In the genomic region with DNA sequence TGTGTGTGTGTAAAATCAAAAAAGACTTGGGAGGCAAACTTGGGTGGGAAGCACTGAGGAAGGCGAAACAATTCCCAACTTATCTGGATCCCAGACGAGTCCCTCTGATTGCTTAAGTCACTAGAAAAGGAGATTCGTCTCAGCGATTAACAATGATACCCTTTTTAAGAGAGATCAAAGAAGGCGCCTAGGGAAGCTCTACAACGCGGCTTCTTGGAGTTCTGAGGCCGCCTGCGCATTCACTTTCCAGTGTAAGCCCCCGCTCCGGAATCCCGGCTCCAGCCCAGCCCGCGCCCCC, we compare ENCODE assay signal across 9 cellular contexts. TPM values are rescaled to one million over a fixed set of nuclear protein-coding genes. Genes with fewer than 3 reads are reported as not detected.
DNase-seq lines count a peak whose midpoint lies in the region; ATAC-seq and TF ChIP-seq lines count a peak whose summit lies in the region.
"Had no signal": no experiment of that assay in that cellular context is flagged by ENCODE, and none has a peak within 500 bp of the region (broad histone marks: within the 10 kb centered on the region; RNA-seq: fewer than 3 reads in every experiment).

No MANE protein-coding gene starts in this region.

- H3K4me3 Mint-ChIP-seq in osteocyte (ENCODE audit: unreplicated experiment), result no peak overlapping the region

- intact Hi-C loops in HCT116 (cut with micrococcal nuclease), result loop anchor here (10.0 kb wide), 1 partner anchor 348 kb away; no protein-coding TSS in a partner anchor

- ATAC-seq in HCT116, result no peak

- no peaks in the 10 kb centered on the region for H3K9me2 ChIP-seq in HCT116 (ENCODE audit: insufficient read depth)

- H3K4me1 ChIP-seq in HCT116 (ENCODE audit: control insufficient read depth in 1 of 2, insufficient read depth in 2 of 2, low read length in 2 of 2) (peaks cover 0 to 17% of the 10 kb centered on the region in 2 experiments; a peak in 2 of 4 replicates), iPS DF 6.9 (ENCODE audit: control insufficient read depth, insufficient read depth, low read length) (no peaks in the 10 kb centered on the region)

- H3K27ac ChIP-seq in HCT116 (ENCODE audit: low read depth, low read length) (no peak overlapping the region), SK-N-MC (no peak overlapping the region), iPS DF 6.9 (ENCODE audit: low read length) (no peak overlapping the region)
- H3K27ac ChIP-seq: PC-9 had no signal

- H3K4me1 Mint-ChIP-seq in osteocyte (ENCODE audit: unreplicated experiment), result peaks cover 22% of the 10 kb centered on the region

- POLR2A ChIA-PET in HCT116 (lab: Charles Lee), result interaction anchor here (2.4 kb wide), 1 partner anchor 10 kb away, joined by 6 read pairs; no protein-coding TSS in a partner anchor

- no CpG with 5 or more reads among the region's 14 CpGs for WGBS in iPS DF 6.9 (ENCODE audit: insufficient coverage, insufficient read length)

- no peak for TF ChIP-seq POLR2A in HCT116 (IDR thresholded peaks at IDR 0.05; ENCODE audit: borderline replicate concordance, extremely low read depth, insufficient read depth, insufficient read length)

- H3K9me3 ChIP-seq in HCT116 (ENCODE audit: control insufficient read depth in 1 of 2, insufficient read depth in 1 of 2, low read depth in 1 of 2, low read length in 2 of 2) (no peaks in the 10 kb centered on the region), SK-N-MC (ENCODE audit: low read depth, low read length) (no peaks in the 10 kb centered on the region), iPS DF 6.9 (ENCODE audit: control insufficient read depth, insufficient read depth, low read length) (no peaks in the 10 kb centered on the region)

- DNase-seq in HCT116 (ENCODE audit: low read depth, low spot score), result no peak
- DNase-seq in SK-N-MC (ENCODE audit: low read depth, low spot score), result no peak
- no peak for DNase-seq in iPS DF 6.9 (ENCODE audit: low read depth, low spot score)
- no peak for DNase-seq in skeletal muscle cell (ENCODE audit: low read depth)
- no peak for DNase-seq in osteocyte (ENCODE audit: extremely low spot score, unreplicated experiment)
- no peak for DNase-seq in midbrain (lab: John Stamatoyannopoulos, UW)
- DNase-seq in kidney glomerular epithelial cell (lab: John Stamatoyannopoulos, UW), result no peak
- no peak for DNase-seq in NCI-H526 (lab: John Stamatoyannopoulos, UW)
- DNase-seq: PC-9 had no signal

- H3K9ac ChIP-seq in HCT116 (ENCODE audit: low read length) (no peak overlapping the region), SK-N-MC (ENCODE audit: insufficient read length) (no peak overlapping the region)

- H3K9me3 Mint-ChIP-seq in osteocyte (ENCODE audit: unreplicated experiment), result peaks cover 4% of the 10 kb centered on the region

- no TSS peak for BruUV-seq in HCT116 (replicated peaks; lab: Mats Ljungman, UMichigan)

- H3K27me3 Mint-ChIP-seq in osteocyte (ENCODE audit: unreplicated experiment), result peaks cover 85% of the 10 kb centered on the region

- H2AFZ ChIP-seq in HCT116 (ENCODE audit: low read depth, low read length, poor library complexity, severe bottlenecking), result no peak overlapping the region
- H2AFZ ChIP-seq: PC-9 had no signal

- TF ChIP-seq RAD21 in HCT116 (IDR thresholded peaks at IDR 0.05; ENCODE audit: low read depth), result no peak

- H3K27me3 ChIP-seq in HCT116 (ENCODE audit: insufficient read depth, low read length) (peaks cover 5% of the 10 kb centered on the region; the same call in 1 of the 2 replicates), iPS DF 6.9 (ENCODE audit: control insufficient read depth, insufficient read depth, low read length) (peaks cover 59% of the 10 kb centered on the region)

- H3K36me3 ChIP-seq in HCT116 (ENCODE audit: control insufficient read depth in 1 of 2, insufficient read depth in 2 of 2, low read length in 2 of 2) (no peaks in the 10 kb centered on the region), SK-N-MC (ENCODE audit: insufficient read depth, low read length) (no peaks in the 10 kb centered on the region), iPS DF 6.9 (ENCODE audit: control insufficient read depth, insufficient read depth, low read length) (no peaks in the 10 kb centered on the region)

- H3K36me3 Mint-ChIP-seq in osteocyte (ENCODE audit: unreplicated experiment), result peaks cover 2% of the 10 kb centered on the region

- peak overlapping the region; percentile 81 for H3K4me2 ChIP-seq in HCT116 (ENCODE audit: low read length)
- H3K4me2 ChIP-seq: PC-9 had no signal

- RAD21 ChIA-PET in HCT116 (lab: Charles Lee; ENCODE audit: low non-redundant PET in 1 of 2, low total read pairs in 2 of 2, uncharacterized antibody in 2 of 2, unreplicated experiment in 2 of 2), result no interaction called here

- H3K27ac Mint-ChIP-seq in osteocyte (ENCODE audit: unreplicated experiment), result no peak overlapping the region

- TF ChIP-seq CTCF in HCT116 (IDR thresholded peaks at IDR 0.05 in 2 of 3, conservative IDR thresholded peaks at IDR 0.05 in 1 of 3; ENCODE audit: borderline replicate concordance in 1 of 3, insufficient read depth in 1 of 3, low read depth in 2 of 3, low read length in 2 of 3), result no peak
- no peak for TF ChIP-seq CTCF in osteocyte (IDR thresholded peaks at IDR 0.05)

- H4K20me1 ChIP-seq in HCT116 (ENCODE audit: insufficient read depth), result no peaks in the 10 kb centered on the region

- H3K4me3 ChIP-seq in HCT116 (replicated peaks in 1 of 2; ENCODE audit: low read depth in 1 of 2, low read length in 2 of 2) (peak overlapping the region; percentile 49 to 61), SK-N-MC (peak overlapping the region; percentile 80), iPS DF 6.9 (ENCODE audit: low read length) (peak overlapping the region; percentile 5; the same call in 1 of the 2 replicates), skeletal muscle cell (ENCODE audit: low read depth, low read length) (peak overlapping the region; percentile 49)
- H3K4me3 ChIP-seq: PC-9 had no signal

- CTCF ChIA-PET in HCT116 (lab: Charles Lee), result interaction anchor here (2.4 kb wide), 1 partner anchor 8 kb away, joined by 13 read pairs; the partner anchor contains the start of gene TBX18

- H3K79me2 ChIP-seq in HCT116 (ENCODE audit: insufficient read depth, low read length), result no peaks in the 10 kb centered on the region

TF ChIP-seq in HCT116, 20 proteins besides CTCF, POLR2A, EP300 and RAD21:
- TF ChIP-seq, protein P1, sequence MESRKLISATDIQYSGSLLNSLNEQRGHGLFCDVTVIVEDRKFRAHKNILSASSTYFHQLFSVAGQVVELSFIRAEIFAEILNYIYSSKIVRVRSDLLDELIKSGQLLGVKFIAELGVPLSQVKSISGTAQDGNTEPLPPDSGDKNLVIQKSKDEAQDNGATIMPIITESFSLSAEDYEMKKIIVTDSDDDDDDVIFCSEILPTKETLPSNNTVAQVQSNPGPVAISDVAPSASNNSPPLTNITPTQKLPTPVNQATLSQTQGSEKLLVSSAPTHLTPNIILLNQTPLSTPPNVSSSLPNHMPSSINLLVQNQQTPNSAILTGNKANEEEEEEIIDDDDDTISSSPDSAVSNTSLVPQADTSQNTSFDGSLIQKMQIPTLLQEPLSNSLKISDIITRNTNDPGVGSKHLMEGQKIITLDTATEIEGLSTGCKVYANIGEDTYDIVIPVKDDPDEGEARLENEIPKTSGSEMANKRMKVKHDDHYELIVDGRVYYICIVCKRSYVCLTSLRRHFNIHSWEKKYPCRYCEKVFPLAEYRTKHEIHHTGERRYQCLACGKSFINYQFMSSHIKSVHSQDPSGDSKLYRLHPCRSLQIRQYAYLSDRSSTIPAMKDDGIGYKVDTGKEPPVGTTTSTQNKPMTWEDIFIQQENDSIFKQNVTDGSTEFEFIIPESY (IDR thresholded peaks at IDR 0.05; ENCODE audit: extremely low read depth, insufficient replicate concordance, low read length), result no peak
- TF ChIP-seq POLR2AphosphoS5 (IDR thresholded peaks at IDR 0.05; ENCODE audit: low read depth, low read length) (no peak), YY1 (IDR thresholded peaks at IDR 0.05; ENCODE audit: extremely low read depth, insufficient replicate concordance, low read depth, low read length) (no peak), ZFX (IDR thresholded peaks at IDR 0.05) (no peak), EZH2phosphoT487 (IDR thresholded peaks at IDR 0.05; ENCODE audit: borderline replicate concordance) (no peak), CBX3 (IDR thresholded peaks at IDR 0.05; ENCODE audit: low read depth) (no peak), FOSL1 (IDR thresholded peaks at IDR 0.05; ENCODE audit: low read depth) (no peak), ZNF274 (IDR thresholded peaks at IDR 0.05; ENCODE audit: low read depth, low read length) (no peak), ATF3 (IDR thresholded peaks at IDR 0.05) (no peak), JUND (IDR thresholded peaks at IDR 0.05) (no peak)
- TF ChIP-seq, protein P2, sequence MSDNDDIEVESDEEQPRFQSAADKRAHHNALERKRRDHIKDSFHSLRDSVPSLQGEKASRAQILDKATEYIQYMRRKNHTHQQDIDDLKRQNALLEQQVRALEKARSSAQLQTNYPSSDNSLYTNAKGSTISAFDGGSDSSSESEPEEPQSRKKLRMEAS (IDR thresholded peaks at IDR 0.05), result no peak
TF ChIP-seq in HCT116: peak in this region for 0.

RNA-seq across cellular contexts. Expression of gene TBX18, which starts 8.7 kb away (rescaled TPM):
- total RNA-seq in HCT116 (2021; ENCODE audit: unreplicated experiment) (14.4 TPM), osteocyte (5.4 and 8.0 TPM in 2 replicates)
- 9.0 and 10.0 TPM in 2 replicates for polyA plus RNA-seq in HCT116 (2012)
- total RNA-seq: PC-9 had no signal

Comparison
In these comparisons a context has a peak if more than half of its experiments do, and no peak if none do; other contexts are left out.
1. H3K4me3 ChIP-seq: peak in every context shown above with its lines; median percentile 80 in SK-N-MC; 55 in HCT116; 49 in skeletal muscle cell; 5 in iPS DF 6.9.